ENCODE assay signal across 13 cellular contexts in the genomic region with DNA sequence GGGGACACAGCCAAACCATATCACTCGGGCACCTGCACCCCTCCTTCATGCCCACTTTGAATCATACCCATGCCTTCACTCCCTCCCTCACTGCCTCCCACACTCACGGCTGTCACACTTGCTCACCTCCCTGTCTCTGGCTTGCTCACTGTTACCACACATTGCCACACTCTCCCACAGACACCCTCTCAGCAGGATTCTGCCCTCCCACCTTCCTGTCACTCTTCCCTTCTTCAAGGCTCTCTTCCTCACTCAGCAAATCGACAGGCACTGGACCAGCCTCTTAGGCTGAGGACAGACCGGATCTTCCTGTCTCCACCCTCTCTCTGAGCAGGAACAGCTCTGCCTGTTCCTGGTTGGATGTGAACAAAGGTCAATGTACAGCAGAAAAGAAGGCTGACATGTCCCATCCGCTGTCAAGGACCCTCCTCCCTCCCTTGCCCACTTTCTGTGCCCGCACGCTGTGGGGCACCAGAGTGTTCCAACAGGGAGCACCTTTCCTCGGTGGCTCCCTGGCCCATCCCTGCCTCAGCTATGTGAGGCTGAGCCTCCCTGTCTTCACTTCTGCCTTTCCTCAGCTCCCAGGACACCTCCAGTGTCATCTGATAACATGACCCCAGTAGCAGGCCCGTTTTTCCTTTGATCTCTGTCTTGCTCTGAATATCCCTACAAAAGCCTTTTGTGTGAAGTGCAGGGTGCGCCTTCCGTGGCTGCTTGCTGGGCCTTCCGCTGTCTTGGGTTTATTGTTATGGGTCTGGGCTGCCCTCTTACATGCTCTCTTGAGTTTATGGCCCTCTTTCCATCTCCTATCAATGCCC. TPM values are rescaled to one million over a fixed set of nuclear protein-coding genes. Genes with fewer than 3 reads are reported as not detected.
DNase-seq lines count a peak whose midpoint lies in the region; ATAC-seq and TF ChIP-seq lines count a peak whose summit lies in the region.
"Had no signal": no experiment of that assay in that cellular context is flagged by ENCODE, and none has a peak within 500 bp of the region (broad histone marks: within the 10 kb centered on the region; RNA-seq: fewer than 3 reads in every experiment).

No MANE protein-coding gene starts in this region.

- intact Hi-C loops in natural killer cell (cut with micrococcal nuclease) (no loop called here), MCF 10A (cut with micrococcal nuclease) (no loop called here)

- H3K9me3 ChIP-seq in CD8-positive, alpha-beta memory T cell (ENCODE audit: low read length): no peaks in the 10 kb centered on the region

- H3K4me3 ChIP-seq in CD8-positive, alpha-beta memory T cell (ENCODE audit: low read length): no peak overlapping the region
- H3K4me3 ChIP-seq in GM23338: no peak overlapping the region

- H3K27ac Mint-ChIP-seq in CD8-positive, alpha-beta memory T cell: no peak overlapping the region
- H3K27ac Mint-ChIP-seq in GM23338 (no peak overlapping the region), natural killer cell (no peak overlapping the region), MCF 10A (ENCODE audit: low read depth, unreplicated experiment) (no peak overlapping the region)

- peak overlapping the region; percentile 41 for H3K27ac ChIP-seq in CD8-positive, alpha-beta memory T cell (ENCODE audit: low read depth, low read length)
- no peak overlapping the region for H3K27ac ChIP-seq in GM23338 (ENCODE audit: low read depth)

- peaks cover 10% of the 10 kb centered on the region; the same call in 1 of the 2 replicates for H3K9me2 ChIP-seq in GM23338 (ENCODE audit: insufficient read depth)

- no peaks in the 10 kb centered on the region for H4K20me1 ChIP-seq in GM23338 (replicated peaks; ENCODE audit: insufficient read depth)

- no peak overlapping the region for H2AFZ ChIP-seq in GM23338

- H3K4me2 ChIP-seq in GM23338: no peak overlapping the region

- no peak overlapping the region for H3K4me3 Mint-ChIP-seq in CD8-positive, alpha-beta memory T cell
- no peak overlapping the region for H3K4me3 Mint-ChIP-seq in GM23338
- H3K4me3 Mint-ChIP-seq in activated T-cell treated with anti-CD3 and anti-CD28 coated beads, Interleukin-2, amount 50 U/mL, for 4 hours: no peak overlapping the region
- no peak overlapping the region for H3K4me3 Mint-ChIP-seq in natural killer cell
- no peak overlapping the region for H3K4me3 Mint-ChIP-seq in MCF 10A (ENCODE audit: unreplicated experiment)

- TF ChIP-seq CTCF in GM23338 (conservative IDR thresholded peaks at IDR 0.05; ENCODE audit: low read depth in 2 of 2) (no peak), natural killer cell (IDR thresholded peaks at IDR 0.05) (no peak), MCF 10A (IDR thresholded peaks at IDR 0.05; ENCODE audit: unreplicated experiment) (no peak)

- CTCF ChIA-PET in CD8-positive, alpha-beta memory T cell (lab: Charles Lee): no interaction called here
- CTCF ChIA-PET in MCF 10A (lab: Yijun Ruan, JAX): interaction anchor here (4.8 kb wide), 1 partner anchor 26 kb away, joined by 21 read pairs; no protein-coding TSS in a partner anchor

- POLR2A ChIA-PET in CD8-positive, alpha-beta memory T cell (lab: Charles Lee): no interaction called here
- POLR2A ChIA-PET in MCF 10A (lab: Yijun Ruan, JAX): no interaction called here

- H3K79me2 ChIP-seq in GM23338 (replicated peaks; ENCODE audit: insufficient read depth): no peaks in the 10 kb centered on the region

- H3K4me1 Mint-ChIP-seq in CD8-positive, alpha-beta memory T cell: peaks cover 13 to 16% (median 13%) of the 10 kb centered on the region in 3 donors
- H3K4me1 Mint-ChIP-seq in GM23338 (no peaks in the 10 kb centered on the region), natural killer cell (peaks cover 7 to 10% of the 10 kb centered on the region in 2 donors), MCF 10A (ENCODE audit: insufficient read depth, unreplicated experiment) (no peaks in the 10 kb centered on the region)
- H3K4me1 Mint-ChIP-seq in activated T-cell treated with anti-CD3 and anti-CD28 coated beads, Interleukin-2, amount 50 U/mL, for 4 hours (ENCODE audit: low read depth): peaks cover 4% of the 10 kb centered on the region

- H3F3A ChIP-seq in GM23338 (replicated peaks; ENCODE audit: low read depth): no peaks in the 10 kb centered on the region

- no peaks in the 10 kb centered on the region for H3K36me3 ChIP-seq in CD8-positive, alpha-beta memory T cell (ENCODE audit: insufficient read depth, low read length)
- H3K36me3 ChIP-seq in GM23338 (ENCODE audit: insufficient read depth): no peaks in the 10 kb centered on the region

- H3K27me3 Mint-ChIP-seq in CD8-positive, alpha-beta memory T cell: no peaks in the 10 kb centered on the region
- no peaks in the 10 kb centered on the region for H3K27me3 Mint-ChIP-seq in GM23338 (ENCODE audit: insufficient read depth, low read depth, poor library complexity)
- no peaks in the 10 kb centered on the region for H3K27me3 Mint-ChIP-seq in activated T-cell treated with anti-CD3 and anti-CD28 coated beads, Interleukin-2, amount 50 U/mL, for 4 hours (ENCODE audit: low read depth)
- H3K27me3 Mint-ChIP-seq in natural killer cell (ENCODE audit: low read depth in 2 of 2): no peaks in the 10 kb centered on the region
- H3K27me3 Mint-ChIP-seq in MCF 10A (ENCODE audit: insufficient read depth, unreplicated experiment): no peaks in the 10 kb centered on the region

- DNase-seq in CD8-positive, alpha-beta memory T cell: peak in 1 of 5 donors; percentile 3
- DNase-seq in GM23338 (ENCODE audit: low spot score) (peak; percentile 20), natural killer cell (no peak), NCI-H2227 (lab: John Stamatoyannopoulos, UW; ENCODE audit: unreplicated experiment) (no peak), HuH-7.5 (ENCODE audit: low spot score) (no peak), MCF 10A (ENCODE audit: unreplicated experiment) (no peak)
- no peak for DNase-seq in activated T-cell treated with anti-CD3 and anti-CD28 coated beads, Interleukin-2, amount 50 U/mL, for 4 hours
- DNase-seq: cortex of kidney, DMS 273 treated with DMSO at 0.1 percent for 48 hours, NCI-H1048 had no signal

- ATAC-seq in GM23338: peak; percentile 78
- ATAC-seq in activated T-cell treated with anti-CD3 and anti-CD28 coated beads, Interleukin-2, amount 50 U/mL, for 4 hours: peak; percentile 60 to 84
- peak in 2 of 3 donors; percentile 21 to 24 for ATAC-seq in natural killer cell
- no peak for ATAC-seq in GM19397 (IDR thresholded peaks at IDR 0.05; ENCODE audit: unreplicated experiment)

- BruUV-seq in MCF 10A (replicated peaks; lab: Mats Ljungman, UMichigan): no TSS peak

- H3K36me3 Mint-ChIP-seq in CD8-positive, alpha-beta memory T cell: peaks cover 2 to 11% (median 6%) of the 10 kb centered on the region in 3 donors
- H3K36me3 Mint-ChIP-seq in GM23338 (ENCODE audit: low read depth): peaks cover 2% of the 10 kb centered on the region; the same call in 1 of the 3 replicates
- peaks cover 6% of the 10 kb centered on the region for H3K36me3 Mint-ChIP-seq in activated T-cell treated with anti-CD3 and anti-CD28 coated beads, Interleukin-2, amount 50 U/mL, for 4 hours (ENCODE audit: insufficient read depth)
- no peaks in the 10 kb centered on the region for H3K36me3 Mint-ChIP-seq in natural killer cell
- no peaks in the 10 kb centered on the region for H3K36me3 Mint-ChIP-seq in MCF 10A (ENCODE audit: insufficient read depth, unreplicated experiment)

- H3K4me1 ChIP-seq in CD8-positive, alpha-beta memory T cell (ENCODE audit: insufficient read depth, low read length): peaks cover 20% of the 10 kb centered on the region
- H3K4me1 ChIP-seq in GM23338 (ENCODE audit: insufficient read depth): no peaks in the 10 kb centered on the region; the same call in 1 of the 2 replicates

- H3K27me3 ChIP-seq in CD8-positive, alpha-beta memory T cell (ENCODE audit: insufficient read depth, low read length, poor library complexity, severe bottlenecking): no peaks in the 10 kb centered on the region
- no peaks in the 10 kb centered on the region for H3K27me3 ChIP-seq in GM23338 (ENCODE audit: insufficient read depth)

- peaks cover 0 to 5% (median 2%) of the 10 kb centered on the region in 5 donors for H3K9me3 Mint-ChIP-seq in CD8-positive, alpha-beta memory T cell
- H3K9me3 Mint-ChIP-seq in GM23338: peaks cover 5% of the 10 kb centered on the region; the same call in 2 of the 3 replicates
- peaks cover 14% of the 10 kb centered on the region for H3K9me3 Mint-ChIP-seq in activated T-cell treated with anti-CD3 and anti-CD28 coated beads, Interleukin-2, amount 50 U/mL, for 4 hours
- H3K9me3 Mint-ChIP-seq in natural killer cell: no peaks in the 10 kb centered on the region
- H3K9me3 Mint-ChIP-seq in MCF 10A (ENCODE audit: unreplicated experiment): peaks cover 6% of the 10 kb centered on the region

TF ChIP-seq in GM23338, 12 proteins besides CTCF, POLR2A, EP300 and RAD21 (continues in another document):
- TF ChIP-seq, protein P1, sequence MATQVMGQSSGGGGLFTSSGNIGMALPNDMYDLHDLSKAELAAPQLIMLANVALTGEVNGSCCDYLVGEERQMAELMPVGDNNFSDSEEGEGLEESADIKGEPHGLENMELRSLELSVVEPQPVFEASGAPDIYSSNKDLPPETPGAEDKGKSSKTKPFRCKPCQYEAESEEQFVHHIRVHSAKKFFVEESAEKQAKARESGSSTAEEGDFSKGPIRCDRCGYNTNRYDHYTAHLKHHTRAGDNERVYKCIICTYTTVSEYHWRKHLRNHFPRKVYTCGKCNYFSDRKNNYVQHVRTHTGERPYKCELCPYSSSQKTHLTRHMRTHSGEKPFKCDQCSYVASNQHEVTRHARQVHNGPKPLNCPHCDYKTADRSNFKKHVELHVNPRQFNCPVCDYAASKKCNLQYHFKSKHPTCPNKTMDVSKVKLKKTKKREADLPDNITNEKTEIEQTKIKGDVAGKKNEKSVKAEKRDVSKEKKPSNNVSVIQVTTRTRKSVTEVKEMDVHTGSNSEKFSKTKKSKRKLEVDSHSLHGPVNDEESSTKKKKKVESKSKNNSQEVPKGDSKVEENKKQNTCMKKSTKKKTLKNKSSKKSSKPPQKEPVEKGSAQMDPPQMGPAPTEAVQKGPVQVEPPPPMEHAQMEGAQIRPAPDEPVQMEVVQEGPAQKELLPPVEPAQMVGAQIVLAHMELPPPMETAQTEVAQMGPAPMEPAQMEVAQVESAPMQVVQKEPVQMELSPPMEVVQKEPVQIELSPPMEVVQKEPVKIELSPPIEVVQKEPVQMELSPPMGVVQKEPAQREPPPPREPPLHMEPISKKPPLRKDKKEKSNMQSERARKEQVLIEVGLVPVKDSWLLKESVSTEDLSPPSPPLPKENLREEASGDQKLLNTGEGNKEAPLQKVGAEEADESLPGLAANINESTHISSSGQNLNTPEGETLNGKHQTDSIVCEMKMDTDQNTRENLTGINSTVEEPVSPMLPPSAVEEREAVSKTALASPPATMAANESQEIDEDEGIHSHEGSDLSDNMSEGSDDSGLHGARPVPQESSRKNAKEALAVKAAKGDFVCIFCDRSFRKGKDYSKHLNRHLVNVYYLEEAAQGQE (IDR thresholded peaks at IDR 0.05; ENCODE audit: unreplicated experiment): no peak
- TF ChIP-seq STAT1 (IDR thresholded peaks at IDR 0.05; ENCODE audit: unreplicated experiment): no peak

RNA-seq across cellular contexts. Expression of a gene that starts 47.0 kb away (rescaled TPM):
- total RNA-seq in CD8-positive, alpha-beta memory T cell: not detected
- not detected for polyA plus RNA-seq in CD8-positive, alpha-beta memory T cell
- not detected in 2 replicates for total RNA-seq in GM23338 (2014; rRNA removed; shearing (Covaris generic))
- not detected in 2 replicates for polyA plus RNA-seq in GM23338 (2016; fragmentation: Nextera tagmentation; extraction: Ambion mirVana)
- not detected for total RNA-seq in activated T-cell treated with anti-CD3 and anti-CD28 coated beads, Interleukin-2, amount 50 U/mL, for 4 hours
- total RNA-seq in natural killer cell (not detected), MCF 10A (2022) (not detected in 2 replicates)
- total RNA-seq: T-helper 2 cell treated with Interferon-gamma antibody and Interleukin-4, amounts not matched to agents 100 ng/mL and 5 ng/mL, for 36 hours had no signal
- polyA plus RNA-seq: neural cell had no signal
